In genomic region chr9:81636280-81636653, GRCh38 we compare ENCODE assay signal across 26 cellular contexts. TPM values are rescaled to one million over a fixed set of nuclear protein-coding genes. Genes with fewer than 3 reads are reported as not detected.
A peak's percentile ranks its signal among the peaks of the same experiment; 100 is the strongest.
DNase-seq lines count a peak whose midpoint lies in the region; ATAC-seq and TF ChIP-seq lines count a peak whose summit lies in the region.
"Had no signal": no experiment of that assay in that cellular context is flagged by ENCODE, and none has a peak within 500 bp of the region (broad histone marks: within the 10 kb centered on the region; RNA-seq: fewer than 3 reads in every experiment).

No MANE protein-coding gene starts in this region.

- no peak overlapping the region for H3K27ac ChIP-seq in HEK293 (ENCODE audit: extremely low read depth, low read depth, low read length)
- H3K27ac ChIP-seq: coronary artery, foreskin keratinocyte, heart left ventricle, left ventricle myocardium inferior had no signal

- peaks cover 27% of the 10 kb centered on the region for H3K36me3 Mint-ChIP-seq in mesothelial cell of epicardium
- H3K36me3 Mint-ChIP-seq: activated CD8-positive, alpha-beta memory T cell treated with anti-CD3 and anti-CD28 coated beads, Interleukin-2, amount 10 ng/mL, durations not matched to agents 7 days and 5 days; natural killer cell had no signal

- peaks cover 42% of the 10 kb centered on the region for H3K4me1 Mint-ChIP-seq in mesothelial cell of epicardium
- H3K4me1 Mint-ChIP-seq: activated CD8-positive, alpha-beta memory T cell treated with anti-CD3 and anti-CD28 coated beads, Interleukin-2, amount 10 ng/mL, durations not matched to agents 7 days and 5 days; activated naive CD8-positive, alpha-beta T cell treated with anti-CD3 and anti-CD28 coated beads, Interleukin-2, amount 50 U/mL, for 24 hours; stimulated activated effector memory CD8-positive, alpha-beta T cell treated with anti-CD3 and anti-CD28 coated beads, Interleukin-12 subunit alpha, Interleukin-12 subunit beta, amount 100 ng/mL, for 72 hours had no signal

- H3K36me3 ChIP-seq in BJ (ENCODE audit: control insufficient read depth, insufficient read depth, low read length) (no peaks in the 10 kb centered on the region), HEK293 (ENCODE audit: control insufficient read depth in 2 of 2, insufficient read depth in 1 of 2, low read length in 2 of 2) (peaks cover 15 to 46% of the 10 kb centered on the region in 2 experiments; a peak in 2 of 3 replicates)
- H3K36me3 ChIP-seq: left ventricle myocardium inferior had no signal

- H3K27me3 ChIP-seq in BJ (ENCODE audit: control insufficient read depth, insufficient read depth, low read length) = no peaks in the 10 kb centered on the region
- H3K27me3 ChIP-seq: foreskin keratinocyte, heart left ventricle, tibial nerve had no signal

- H3K9me3 Mint-ChIP-seq in mesothelial cell of epicardium = no peaks in the 10 kb centered on the region
- H3K9me3 Mint-ChIP-seq: activated naive CD8-positive, alpha-beta T cell treated with anti-CD3 and anti-CD28 coated beads, Interleukin-2, amount 50 U/mL, for 24 hours; activated T-cell treated with anti-CD3 and anti-CD28 coated beads, Interleukin-2, amount 50 U/mL, for 4 hours; natural killer cell; stimulated activated effector memory CD8-positive, alpha-beta T cell treated with anti-CD3 and anti-CD28 coated beads, Interleukin-12 subunit alpha, Interleukin-12 subunit beta, amount 100 ng/mL, for 72 hours had no signal

- DNase-seq in BJ (ENCODE audit: low read depth) = no peak
- DNase-seq in mesothelial cell of epicardium (ENCODE audit: low spot score in 2 of 2, unreplicated experiment in 2 of 2) = no peak
- no peak for DNase-seq in activated CD4-positive, alpha-beta T cell treated with anti-CD3 and anti-CD28 coated beads for 1 hour
- DNase-seq in NCI-H2029 treated with DMSO at 0.1 percent for 48 hours (lab: John Stamatoyannopoulos, UW) = no peak
- DNase-seq: activated CD4-positive, alpha-beta T cell treated with anti-CD3 and anti-CD28 coated beads, Interleukin-2, amount 50 U/mL, for 4 hours; activated CD8-positive, alpha-beta memory T cell treated with anti-CD3 and anti-CD28 coated beads, Interleukin-2, amount 10 ng/mL, durations not matched to agents 7 days and 5 days; activated naive CD8-positive, alpha-beta T cell treated with anti-CD3 and anti-CD28 coated beads, Interleukin-2, amount 50 U/mL, for 24 hours; activated T-cell treated with anti-CD3 and anti-CD28 coated beads, Interleukin-2, amount 50 U/mL, for 4 hours; caudate nucleus; foreskin keratinocyte; heart left ventricle; left ventricle myocardium inferior; MM.1S; natural killer cell; NCI-H2081 treated with DMSO at 0.1 percent for 48 hours; NCI-H345; NCI-H774; occipital lobe; RPMI8226; T-helper 1 cell had no signal

- H3K4me1 ChIP-seq in HEK293 (ENCODE audit: control insufficient read depth, insufficient read depth, low read length) = no peaks in the 10 kb centered on the region; the same call in 1 of the 2 replicates
- H3K4me1 ChIP-seq: foreskin keratinocyte, left ventricle myocardium inferior had no signal

- ATAC-seq in SK-N-SH treated with all-trans-retinoic acid at 6 μM for 48 hours = peak; percentile 2; the same call in 2 of the 3 replicates
- ATAC-seq in GM21737 (IDR thresholded peaks at IDR 0.05; ENCODE audit: unreplicated experiment) = no peak
- ATAC-seq: activated CD8-positive, alpha-beta memory T cell treated with anti-CD3 and anti-CD28 coated beads, Interleukin-2, amount 10 ng/mL, durations not matched to agents 7 days and 5 days; activated naive CD8-positive, alpha-beta T cell treated with anti-CD3 and anti-CD28 coated beads, Interleukin-2, amount 50 U/mL, for 24 hours; activated T-cell treated with anti-CD3 and anti-CD28 coated beads, Interleukin-2, amount 50 U/mL, for 4 hours; foreskin keratinocyte; heart left ventricle; natural killer cell; stimulated activated effector memory CD8-positive, alpha-beta T cell treated with anti-CD3 and anti-CD28 coated beads, Interleukin-12 subunit alpha, Interleukin-12 subunit beta, amount 100 ng/mL, for 72 hours had no signal

- no peak overlapping the region for H3K4me3 ChIP-seq in BJ (ENCODE audit: low read depth, low read length)
- no peak overlapping the region for H3K4me3 ChIP-seq in HEK293 (ENCODE audit: low read depth, low read length)
- H3K4me3 ChIP-seq: coronary artery, heart left ventricle, left ventricle myocardium inferior, tibial nerve had no signal

- CTCF ChIA-PET in BJ (lab: Yijun Ruan, JAX) (interaction anchor here (0.6 kb wide), 2 partner anchors 144 to 157 kb away, joined by 4 read pairs; no protein-coding TSS in a partner anchor), HEK293 (lab: Yijun Ruan, JAX) (no interaction called here)

- H3K27me3 Mint-ChIP-seq in mesothelial cell of epicardium (ENCODE audit: low read depth) = no peaks in the 10 kb centered on the region
- H3K27me3 Mint-ChIP-seq: activated CD8-positive, alpha-beta memory T cell treated with anti-CD3 and anti-CD28 coated beads, Interleukin-2, amount 10 ng/mL, durations not matched to agents 7 days and 5 days; activated naive CD8-positive, alpha-beta T cell treated with anti-CD3 and anti-CD28 coated beads, Interleukin-2, amount 50 U/mL, for 24 hours had no signal

- no peaks in the 10 kb centered on the region for H3K9me3 ChIP-seq in HEK293 (ENCODE audit: control insufficient read depth, insufficient read depth, low read depth, low read length)
- H3K9me3 ChIP-seq: heart left ventricle, left ventricle myocardium inferior, tibial nerve had no signal

- 0 out of 2 replicates have a peak, but pooled peaks have one; percentile 2 for TF ChIP-seq CTCF in BJ (IDR thresholded peaks at IDR 0.05; ENCODE audit: insufficient read depth, low read depth, low read length)
- TF ChIP-seq CTCF in HEK293 (tag by site-specific recombination; IDR thresholded peaks at IDR 0.05) = no peak
- no peak for TF ChIP-seq CTCF in mesothelial cell of epicardium (IDR thresholded peaks at IDR 0.05; ENCODE audit: unreplicated experiment)

- no peak overlapping the region for H3K4me3 Mint-ChIP-seq in mesothelial cell of epicardium
- H3K4me3 Mint-ChIP-seq: activated CD8-positive, alpha-beta memory T cell treated with anti-CD3 and anti-CD28 coated beads, Interleukin-2, amount 10 ng/mL, durations not matched to agents 7 days and 5 days; activated naive CD8-positive, alpha-beta T cell treated with anti-CD3 and anti-CD28 coated beads, Interleukin-2, amount 50 U/mL, for 24 hours; activated T-cell treated with anti-CD3 and anti-CD28 coated beads, Interleukin-2, amount 50 U/mL, for 4 hours; natural killer cell; stimulated activated effector memory CD8-positive, alpha-beta T cell treated with anti-CD3 and anti-CD28 coated beads, Interleukin-12 subunit alpha, Interleukin-12 subunit beta, amount 100 ng/mL, for 72 hours had no signal

- peak overlapping the region; percentile 84 for H3K27ac Mint-ChIP-seq in mesothelial cell of epicardium
- H3K27ac Mint-ChIP-seq: activated CD8-positive, alpha-beta memory T cell treated with anti-CD3 and anti-CD28 coated beads, Interleukin-2, amount 10 ng/mL, durations not matched to agents 7 days and 5 days; activated naive CD8-positive, alpha-beta T cell treated with anti-CD3 and anti-CD28 coated beads, Interleukin-2, amount 50 U/mL, for 24 hours; stimulated activated effector memory CD8-positive, alpha-beta T cell treated with anti-CD3 and anti-CD28 coated beads, Interleukin-12 subunit alpha, Interleukin-12 subunit beta, amount 100 ng/mL, for 72 hours had no signal

- POLR2A ChIA-PET in BJ (lab: Charles Lee) = no interaction called here
- POLR2A ChIA-PET in HEK293 (lab: Yijun Ruan, JAX) = no interaction called here

TF ChIP-seq in HEK293, 187 proteins besides CTCF, POLR2A, EP300 and RAD21:
- TF ChIP-seq OSR2 (tag by site-specific recombination; IDR thresholded peaks at IDR 0.05) (0 out of 2 replicates have a peak, but pooled peaks have one; percentile 10), ZNF513 (tag by site-specific recombination; IDR thresholded peaks at IDR 0.05) (no peak)

TF ChIP-seq in SK-N-SH treated with all-trans-retinoic acid at 6 μM for 48 hours, 23 proteins besides CTCF, POLR2A, EP300 and RAD21:
- TF ChIP-seq TOX (CRISPR knock-in tag; IDR thresholded peaks at IDR 0.05; ENCODE audit: borderline replicate concordance) = no peak
- TF ChIP-seq GLIS3 (CRISPR knock-in tag; IDR thresholded peaks at IDR 0.05) = no peak
- no peak for TF ChIP-seq ZFP3 (CRISPR knock-in tag; IDR thresholded peaks at IDR 0.05)
- no peak for TF ChIP-seq BACH2 (CRISPR knock-in tag; IDR thresholded peaks at IDR 0.05; ENCODE audit: borderline replicate concordance)
- no peak for TF ChIP-seq TCF4 (CRISPR knock-in tag; IDR thresholded peaks at IDR 0.05; ENCODE audit: borderline replicate concordance)
- TF ChIP-seq ARNTL (CRISPR knock-in tag; IDR thresholded peaks at IDR 0.05; ENCODE audit: borderline replicate concordance, low read depth) = no peak
- TF ChIP-seq RARB (CRISPR knock-in tag; IDR thresholded peaks at IDR 0.05) = no peak
- TF ChIP-seq ZFP30 (CRISPR knock-in tag; IDR thresholded peaks at IDR 0.05) = no peak
- no peak for TF ChIP-seq PATZ1 (CRISPR knock-in tag; IDR thresholded peaks at IDR 0.05; ENCODE audit: borderline replicate concordance)
- no peak for TF ChIP-seq SNAI2 (CRISPR knock-in tag; IDR thresholded peaks at IDR 0.05)
TF ChIP-seq in SK-N-SH treated with all-trans-retinoic acid at 6 μM for 48 hours: peak in this region for 0.

RNA-seq across cellular contexts. Expression of gene TLE1, which starts 53.1 kb away (rescaled TPM):
- polyA plus RNA-seq in BJ (2011; rRNA removed) = 8.8 and 9.6 TPM in 2 replicates
- polyA minus RNA-seq in BJ (2011; rRNA and poly(A)+ RNA removed) = 8.6 and 8.9 TPM in 2 replicates
- total RNA-seq in mesothelial cell of epicardium = 88.7 to 97.9 TPM (median 90.7 TPM) in 3 replicates
